ENCODE assay signal across 20 cellular contexts in the genomic region with DNA sequence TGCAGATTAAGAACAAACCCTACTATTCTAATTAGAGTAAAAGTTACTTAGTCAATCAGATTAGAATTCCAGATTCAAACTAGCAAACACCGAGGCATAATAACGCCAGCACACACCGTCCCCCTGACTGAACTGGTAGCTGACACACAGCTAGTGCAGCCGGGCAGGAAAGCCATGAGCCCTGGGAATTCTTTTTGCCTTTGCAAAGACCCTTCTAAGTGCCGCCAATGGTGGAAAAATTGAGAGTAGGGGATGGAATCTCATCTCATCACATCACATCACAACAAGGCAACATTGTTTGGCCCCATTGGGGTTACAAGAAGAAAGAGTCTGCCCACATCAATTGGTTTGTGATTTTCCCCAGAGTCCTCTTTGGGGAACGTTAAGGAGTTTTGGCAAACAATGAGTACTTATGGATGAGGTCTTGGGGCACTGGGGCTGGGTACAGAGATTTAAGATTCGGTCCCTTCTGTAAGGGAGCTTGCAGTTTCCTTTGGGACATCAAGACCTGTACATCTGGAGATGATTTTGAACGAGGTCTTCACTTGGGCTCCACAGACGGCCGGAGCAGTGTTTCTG.
DNase-seq lines count a peak whose midpoint lies in the region; ATAC-seq, FAIRE-seq and TF ChIP-seq lines count a peak whose summit lies in the region.
"Had no signal": no experiment of that assay in that cellular context is flagged by ENCODE, and none has a peak within 500 bp of the region (broad histone marks: within the 10 kb centered on the region; RNA-seq: fewer than 3 reads in every experiment).

No MANE protein-coding gene starts in this region.

- no peaks in the 10 kb centered on the region for H3K36me3 ChIP-seq in BLaER1 treated with 17β-estradiol and CSF1 and Interleukin-3, amounts not matched to agents 10 nM and 100 nM
- H3K36me3 ChIP-seq in CD8-positive, alpha-beta T cell (ENCODE audit: insufficient read depth, low read length): no peaks in the 10 kb centered on the region
- no peaks in the 10 kb centered on the region for H3K36me3 ChIP-seq in kidney (ENCODE audit: control insufficient read depth in 1 of 2, insufficient read depth in 2 of 2, low read length in 2 of 2)

- H3K9me3 Mint-ChIP-seq in CD8-positive, alpha-beta T cell: no peaks in the 10 kb centered on the region
- H3K9me3 Mint-ChIP-seq: HFFc6 had no signal

- peaks cover 0 to 18% (median 0%) of the 10 kb centered on the region in 11 experiments; a peak in 4 of 22 replicates for H3K27me3 ChIP-seq in BLaER1 treated with 17β-estradiol and CSF1 and Interleukin-3, amounts not matched to agents 10 nM and 100 nM
- H3K27me3 ChIP-seq in CD8-positive, alpha-beta T cell (ENCODE audit: insufficient read depth, low read length): no peaks in the 10 kb centered on the region

- peak overlapping the region in 4 of 11 experiments; percentile 6 to 40 (median 24); a peak in 4 of 22 replicates for H3K9ac ChIP-seq in BLaER1 treated with 17β-estradiol and CSF1 and Interleukin-3, amounts not matched to agents 10 nM and 100 nM
- H3K9ac ChIP-seq in kidney (ENCODE audit: low read length in 2 of 2): no peak overlapping the region
- H3K9ac ChIP-seq: KMS-11 had no signal

- H3K27ac ChIP-seq in BLaER1 treated with 17β-estradiol and CSF1 and Interleukin-3, amounts not matched to agents 10 nM and 100 nM: peak overlapping the region in 4 of 11 experiments; percentile 5 to 71 (median 42); a peak in 4 of 22 replicates
- no peak overlapping the region for H3K27ac ChIP-seq in CD8-positive, alpha-beta T cell (ENCODE audit: low read depth, low read length)
- H3K27ac ChIP-seq in kidney (ENCODE audit: low read depth in 2 of 2, low read length in 2 of 2): peak overlapping the region; percentile 38 to 52
- H3K27ac ChIP-seq: KMS-11 had no signal

- POLR2A ChIA-PET in CD8-positive, alpha-beta T cell (lab: Charles Lee): interaction anchor here (1.7 kb wide), 1 partner anchor 40 kb away, joined by 4 read pairs; no protein-coding TSS in a partner anchor

- H3K4me3 Mint-ChIP-seq in CD8-positive, alpha-beta T cell: no peak overlapping the region
- H3K4me3 Mint-ChIP-seq: CD8-positive, alpha-beta memory T cell; HFFc6 had no signal

- H3K36me3 Mint-ChIP-seq in CD8-positive, alpha-beta T cell: no peaks in the 10 kb centered on the region
- H3K36me3 Mint-ChIP-seq: CD8-positive, alpha-beta memory T cell had no signal

- H3K27me3 Mint-ChIP-seq in CD8-positive, alpha-beta T cell (ENCODE audit: low read depth): no peaks in the 10 kb centered on the region

- no peak for ATAC-seq in CD8-positive, alpha-beta T cell
- ATAC-seq in GM21576 (IDR thresholded peaks at IDR 0.05; ENCODE audit: unreplicated experiment) (no peak), GM18870 (IDR thresholded peaks at IDR 0.05; ENCODE audit: unreplicated experiment) (no peak), GM18519 (IDR thresholded peaks at IDR 0.05; ENCODE audit: low FRiP score, unreplicated experiment) (no peak)
- ATAC-seq: GM12878 had no signal

- intact Hi-C loops in CD8-positive, alpha-beta T cell (cut with DNase I, micrococcal nuclease): no loop called here
- intact Hi-C loops in kidney (cut with DNase I): no loop called here

- H3K9me3 ChIP-seq in BLaER1 treated with 17β-estradiol and CSF1 and Interleukin-3, amounts not matched to agents 10 nM and 100 nM (replicated peaks in 1 of 11): no peaks in the 10 kb centered on the region
- H3K9me3 ChIP-seq in CD8-positive, alpha-beta T cell (ENCODE audit: low read length): no peaks in the 10 kb centered on the region
- H3K9me3 ChIP-seq in kidney (ENCODE audit: control insufficient read depth in 1 of 2, low read length in 2 of 2): no peaks in the 10 kb centered on the region

- peaks cover 86 to 100% (median 97%) of the 10 kb centered on the region in 10 experiments for H3K4me1 ChIP-seq in BLaER1 treated with 17β-estradiol and CSF1 and Interleukin-3, amounts not matched to agents 10 nM and 100 nM
- peaks cover 87% of the 10 kb centered on the region for H3K4me1 ChIP-seq in CD8-positive, alpha-beta T cell (ENCODE audit: insufficient read depth, low read length)
- H3K4me1 ChIP-seq in kidney (ENCODE audit: control insufficient read depth in 1 of 2, insufficient read depth in 1 of 2, low read depth in 1 of 2, low read length in 2 of 2): peaks cover 22 to 25% of the 10 kb centered on the region in 2 donors

- CTCF ChIA-PET in CD8-positive, alpha-beta T cell (lab: Charles Lee): no interaction called here

- H3K4me1 Mint-ChIP-seq in CD8-positive, alpha-beta T cell (ENCODE audit: low read depth): peaks cover 66% of the 10 kb centered on the region

- DNase-seq in CD8-positive, alpha-beta T cell: peak in 1 of 7 experiments; percentile 7
- DNase-seq in SK-N-DZ (ENCODE audit: low spot score) (peak; percentile 0), kidney (no peak)
- DNase-seq: CD8-positive, alpha-beta memory T cell; DMS79 treated with DMSO at 0.1 percent for 48 hours; HFFc6; NCI-H1436 treated with DMSO at 0.1 percent for 48 hours; NCI-H226; NCI-H524 treated with DMSO at 0.1 percent for 48 hours; SHP77 had no signal

- H4K20me1 ChIP-seq in BLaER1 treated with 17β-estradiol and CSF1 and Interleukin-3, amounts not matched to agents 10 nM and 100 nM: no peaks in the 10 kb centered on the region

- TF ChIP-seq CTCF in CD8-positive, alpha-beta T cell (IDR thresholded peaks at IDR 0.05): no peak
- TF ChIP-seq CTCF in kidney (IDR thresholded peaks at IDR 0.05; ENCODE audit: borderline replicate concordance, extremely low read depth, insufficient read depth): no peak

- H3K4me2 ChIP-seq in BLaER1 treated with 17β-estradiol and CSF1 and Interleukin-3, amounts not matched to agents 10 nM and 100 nM: peak overlapping the region; percentile 23 to 98 (median 90); a peak in 21 of 22 replicates
- H3K4me2 ChIP-seq: KMS-11 had no signal

- H3K4me3 ChIP-seq in BLaER1 treated with 17β-estradiol and CSF1 and Interleukin-3, amounts not matched to agents 10 nM and 100 nM: peak overlapping the region in 1 of 10 experiments; percentile 20; a peak in 1 of 20 replicates
- no peak overlapping the region for H3K4me3 ChIP-seq in CD8-positive, alpha-beta T cell (ENCODE audit: low read depth, low read length)
- H3K4me3 ChIP-seq in kidney (ENCODE audit: low read length in 2 of 2): no peak overlapping the region
- H3K4me3 ChIP-seq: GM12878 had no signal

- FAIRE-seq in kidney (lab: Jason Lieb, UNC): no peak
- FAIRE-seq: G401.6, GM12878, GM18507, H54, RCC 7860 had no signal

- H3K27ac Mint-ChIP-seq in CD8-positive, alpha-beta T cell: peak overlapping the region; percentile 49
- H3K27ac Mint-ChIP-seq: CD8-positive, alpha-beta memory T cell; HFFc6 had no signal
